Comparison of ENCODE assay signal across 12 cellular contexts in genomic region chr3:152383136-152383606, GRCh38.
DNase-seq lines count a peak whose midpoint lies in the region; ATAC-seq and TF ChIP-seq lines count a peak whose summit lies in the region.
"Had no signal": no experiment of that assay in that cellular context is flagged by ENCODE, and none has a peak within 500 bp of the region (broad histone marks: within the 10 kb centered on the region; RNA-seq: fewer than 3 reads in every experiment).

No MANE protein-coding gene starts in this region.

- H3K9me3 Mint-ChIP-seq in stimulated activated naive CD8-positive, alpha-beta T cell treated with anti-CD3 and anti-CD28 coated beads, Interleukin-15, Interleukin-2, amounts not matched to agents 100 ng/mL and 50 ng/mL, for 24 hours = no peaks in the 10 kb centered on the region
- no peaks in the 10 kb centered on the region for H3K9me3 Mint-ChIP-seq in T-helper 2 cell treated with Interferon-gamma antibody and Interleukin-4, amounts not matched to agents 5 μg/mL and 100 μg/mL, for 36 hours
- no peaks in the 10 kb centered on the region for H3K9me3 Mint-ChIP-seq in WTC11

- H3K27ac ChIP-seq in duodenal mucosa (ENCODE audit: low read depth, low read length) = no peak overlapping the region
- H3K27ac ChIP-seq in aorta (ENCODE audit: low read depth in 1 of 2, low read length in 2 of 2) = peak overlapping the region in 1 of 2 donors; percentile 76
- H3K27ac ChIP-seq: BLaER1 had no signal

- POLR2A ChIA-PET in WTC11 (lab: Charles Lee) = no interaction called here

- no peak overlapping the region for H3K9ac ChIP-seq in duodenal mucosa (ENCODE audit: low read depth in 1 of 2, low read length in 2 of 2)
- H3K9ac ChIP-seq: BLaER1 had no signal

- intact Hi-C loops in aorta (cut with DNase I) = loop anchor here in 1 of 2 donors (10.0 kb wide), 1 partner anchor 48 kb away; no protein-coding TSS in a partner anchor

- peaks cover 19 to 51% of the 10 kb centered on the region in 2 donors for H3K4me1 ChIP-seq in duodenal mucosa (ENCODE audit: control insufficient read depth in 1 of 2, insufficient read depth in 2 of 2, low read length in 2 of 2)
- peaks cover 0 to 8% of the 10 kb centered on the region in 2 donors for H3K4me1 ChIP-seq in aorta (ENCODE audit: control insufficient read depth in 1 of 2, insufficient read depth in 2 of 2, low read length in 2 of 2)

- H3K4me3 ChIP-seq in duodenal mucosa (ENCODE audit: low read depth in 1 of 2, low read length in 2 of 2) = peak overlapping the region; percentile 26 to 58
- peak overlapping the region in 1 of 2 donors; percentile 72 for H3K4me3 ChIP-seq in aorta (ENCODE audit: low read length in 2 of 2)
- H3K4me3 ChIP-seq: BLaER1 had no signal

- DNase-seq in stimulated activated naive CD8-positive, alpha-beta T cell treated with anti-CD3 and anti-CD28 coated beads, Interleukin-15, Interleukin-2, amounts not matched to agents 100 U/mL and 50 U/mL, for 24 hours = no peak
- DNase-seq in omental fat pad (ENCODE audit: low spot score) (no peak), aorta (no peak), NCI-H446 treated with DMSO at 0.1 percent for 48 hours (lab: John Stamatoyannopoulos, UW) (no peak), WTC11 (ENCODE audit: low spot score) (no peak)
- no peak for DNase-seq in T-helper 2 cell treated with Interferon-gamma antibody and Interleukin-4, amounts not matched to agents 5 μg/mL and 100 μg/mL, for 36 hours (ENCODE audit: low spot score)
- DNase-seq: GOT3, NCI-H1105 treated with DMSO at 0.1 percent for 48 hours, PC-3 had no signal

- CTCF ChIA-PET in WTC11 (lab: Charles Lee) = no interaction called here

- H3K27me3 ChIP-seq in duodenal mucosa (ENCODE audit: control insufficient read depth in 1 of 2, insufficient read depth in 2 of 2, low read length in 2 of 2) = no peaks in the 10 kb centered on the region
- H3K27me3 ChIP-seq in aorta (ENCODE audit: control insufficient read depth in 1 of 2, insufficient read depth in 2 of 2, low read length in 1 of 2) = no peaks in the 10 kb centered on the region
- H3K27me3 ChIP-seq: BLaER1 had no signal

- H3K4me3 Mint-ChIP-seq in stimulated activated naive CD8-positive, alpha-beta T cell treated with anti-CD3 and anti-CD28 coated beads, Interleukin-15, Interleukin-2, amounts not matched to agents 100 ng/mL and 50 ng/mL, for 24 hours = no peak overlapping the region
- H3K4me3 Mint-ChIP-seq in T-helper 2 cell treated with Interferon-gamma antibody and Interleukin-4, amounts not matched to agents 5 μg/mL and 100 μg/mL, for 36 hours = no peak overlapping the region
- H3K4me3 Mint-ChIP-seq in WTC11 = no peak overlapping the region

- peak overlapping the region; percentile 85 for H3K27ac Mint-ChIP-seq in stimulated activated naive CD8-positive, alpha-beta T cell treated with anti-CD3 and anti-CD28 coated beads, Interleukin-15, Interleukin-2, amounts not matched to agents 100 ng/mL and 50 ng/mL, for 24 hours
- H3K27ac Mint-ChIP-seq in T-helper 2 cell treated with Interferon-gamma antibody and Interleukin-4, amounts not matched to agents 5 μg/mL and 100 μg/mL, for 36 hours = no peak overlapping the region
- H3K27ac Mint-ChIP-seq in WTC11 = no peak overlapping the region

- peaks cover 91% of the 10 kb centered on the region for H3K4me1 Mint-ChIP-seq in stimulated activated naive CD8-positive, alpha-beta T cell treated with anti-CD3 and anti-CD28 coated beads, Interleukin-15, Interleukin-2, amounts not matched to agents 100 ng/mL and 50 ng/mL, for 24 hours (ENCODE audit: low read depth)
- peaks cover 39% of the 10 kb centered on the region for H3K4me1 Mint-ChIP-seq in T-helper 2 cell treated with Interferon-gamma antibody and Interleukin-4, amounts not matched to agents 5 μg/mL and 100 μg/mL, for 36 hours (ENCODE audit: low read depth)
- peaks cover 51% of the 10 kb centered on the region for H3K4me1 Mint-ChIP-seq in WTC11

- TF ChIP-seq CTCF in omental fat pad (IDR thresholded peaks at IDR 0.05) (no peak), WTC11 (IDR thresholded peaks at IDR 0.05) (no peak)

- H3K27me3 Mint-ChIP-seq in stimulated activated naive CD8-positive, alpha-beta T cell treated with anti-CD3 and anti-CD28 coated beads, Interleukin-15, Interleukin-2, amounts not matched to agents 100 ng/mL and 50 ng/mL, for 24 hours = no peaks in the 10 kb centered on the region
- H3K27me3 Mint-ChIP-seq in T-helper 2 cell treated with Interferon-gamma antibody and Interleukin-4, amounts not matched to agents 5 μg/mL and 100 μg/mL, for 36 hours (ENCODE audit: low read depth) = no peaks in the 10 kb centered on the region
- H3K27me3 Mint-ChIP-seq in WTC11 (ENCODE audit: low read depth) = no peaks in the 10 kb centered on the region

- peaks cover 24% of the 10 kb centered on the region for H3K36me3 Mint-ChIP-seq in stimulated activated naive CD8-positive, alpha-beta T cell treated with anti-CD3 and anti-CD28 coated beads, Interleukin-15, Interleukin-2, amounts not matched to agents 100 ng/mL and 50 ng/mL, for 24 hours (ENCODE audit: low read depth)
- peaks cover 27% of the 10 kb centered on the region for H3K36me3 Mint-ChIP-seq in T-helper 2 cell treated with Interferon-gamma antibody and Interleukin-4, amounts not matched to agents 5 μg/mL and 100 μg/mL, for 36 hours (ENCODE audit: low read depth)
- H3K36me3 Mint-ChIP-seq in WTC11 = no peaks in the 10 kb centered on the region

- no peak for ATAC-seq in stimulated activated naive CD8-positive, alpha-beta T cell treated with anti-CD3 and anti-CD28 coated beads, Interleukin-15, Interleukin-2, amounts not matched to agents 100 U/mL and 50 U/mL, for 24 hours
- ATAC-seq in omental fat pad (ENCODE audit: low FRiP score) (peak; percentile 6), aorta (ENCODE audit: low FRiP score) (peak; percentile 20), WTC11 (no peak)
- ATAC-seq: PC-3 had no signal

- H3K36me3 ChIP-seq in duodenal mucosa (ENCODE audit: control insufficient read depth in 1 of 2, insufficient read depth in 2 of 2, low read length in 2 of 2) (no peaks in the 10 kb centered on the region), aorta (ENCODE audit: control insufficient read depth in 1 of 2, insufficient read depth in 2 of 2, low read length in 1 of 2) (no peaks in the 10 kb centered on the region)

- 22 to 28% methylated on average over 1 of the region's 1 CpG for WGBS in aorta, 2 donors

- H3K9me3 ChIP-seq in duodenal mucosa (ENCODE audit: control insufficient read depth in 1 of 2, low read length in 2 of 2) (no peaks in the 10 kb centered on the region), aorta (ENCODE audit: control insufficient read depth, low read length) (no peaks in the 10 kb centered on the region)
- H3K9me3 ChIP-seq: BLaER1 had no signal

TF ChIP-seq in WTC11, 78 proteins besides CTCF, POLR2A, EP300 and RAD21 (continues in another document):
- TF ChIP-seq ERG (CRISPR knock-in tag; IDR thresholded peaks at IDR 0.05) = no peak
- TF ChIP-seq ATF6 (CRISPR knock-in tag; IDR thresholded peaks at IDR 0.05) = no peak
- TF ChIP-seq CBFB (CRISPR knock-in tag; IDR thresholded peaks at IDR 0.05; ENCODE audit: low read depth) = no peak
- TF ChIP-seq TP53 (CRISPR knock-in tag; IDR thresholded peaks at IDR 0.05) = no peak
- TF ChIP-seq E2F1 (CRISPR knock-in tag; IDR thresholded peaks at IDR 0.05) = no peak
- no peak for TF ChIP-seq SOX15 (CRISPR knock-in tag; IDR thresholded peaks at IDR 0.05)
- no peak for TF ChIP-seq HMGXB4 (CRISPR knock-in tag; IDR thresholded peaks at IDR 0.05)

Comparison
In these comparisons a context has a peak if more than half of its experiments do, and no peak if none do; other contexts are left out.
1. ATAC-seq: peak in omental fat pad (single experiment) and aorta (single experiment); none in stimulated activated naive CD8-positive, alpha-beta T cell treated with anti-CD3 and anti-CD28 coated beads, Interleukin-15, Interleukin-2, amounts not matched to agents 100 U/mL and 50 U/mL, for 24 hours (single experiment) and WTC11 (single experiment).